ENCODE assay signal across 19 cellular contexts in the genomic region with DNA sequence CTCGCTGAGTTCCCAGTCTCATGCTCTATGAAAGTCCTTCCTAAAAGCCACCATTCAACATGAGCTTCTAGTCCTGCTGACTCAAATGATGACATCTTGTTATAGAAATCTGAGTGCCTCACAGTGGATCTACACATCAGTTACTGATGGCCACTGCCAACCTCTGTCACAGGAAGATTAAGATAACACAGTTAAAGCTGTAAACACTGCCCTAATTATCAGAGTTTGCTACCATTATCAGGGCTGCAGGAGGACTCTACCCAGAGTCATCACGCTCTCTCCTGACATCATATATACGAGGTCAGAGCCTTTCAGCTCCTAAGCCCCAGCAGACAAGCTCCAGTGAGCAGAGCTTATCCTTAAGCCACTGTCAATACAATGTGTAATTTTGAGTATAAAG.
DNase-seq lines count a peak whose midpoint lies in the region; ATAC-seq, FAIRE-seq and TF ChIP-seq lines count a peak whose summit lies in the region.
"Had no signal": no experiment of that assay in that cellular context is flagged by ENCODE, and none has a peak within 500 bp of the region (broad histone marks: within the 10 kb centered on the region; RNA-seq: fewer than 3 reads in every experiment).

No MANE protein-coding gene starts in this region.

- no peak overlapping the region for H3K56ac ChIP-seq in mesendoderm (ENCODE audit: low read length)

- no peak overlapping the region for H2BK120ac ChIP-seq in mesendoderm (ENCODE audit: low read depth, low read length)

- FAIRE-seq in GM19239 (lab: Jason Lieb, UNC): peak; percentile 90
- FAIRE-seq: bronchial epithelial cell, GM12891, keratinocyte had no signal

- CTCF ChIA-PET in CD8-positive, alpha-beta T cell (lab: Charles Lee): interaction anchor here (0.9 to 2.6 kb wide), 13 partner anchors 8 to 189 kb away, joined by 3 to 13 read pairs (median 4); no protein-coding TSS in a partner anchor
- CTCF ChIA-PET in activated B cell treated with CpG ODN at 0.5 μM for 24 hours (lab: Charles Lee): interaction anchor here (0.8 to 1.3 kb wide), 3 partner anchors 16 to 62 kb away, joined by 3 to 4 read pairs (median 3); no protein-coding TSS in a partner anchor

- H3K9me3 ChIP-seq in CD8-positive, alpha-beta T cell (ENCODE audit: low read length): no peaks in the 10 kb centered on the region
- H3K9me3 ChIP-seq: gastroesophageal sphincter, thyroid gland had no signal

- TF ChIP-seq CTCF in CD8-positive, alpha-beta T cell (IDR thresholded peaks at IDR 0.05): no peak
- no peak for TF ChIP-seq CTCF in activated B cell treated with CpG ODN at 0.5 μM for 24 hours (IDR thresholded peaks at IDR 0.05)

- no peak for DNase-seq in CD8-positive, alpha-beta T cell
- DNase-seq in GM19239 (ENCODE audit: insufficient read length, low spot score): no peak
- no peak for DNase-seq in activated B cell treated with CpG ODN at 0.5 μM for 24 hours
- DNase-seq in mesendoderm: peak; percentile 85
- no peak for DNase-seq in occipital lobe (lab: John Stamatoyannopoulos, UW)
- no peak for DNase-seq in activated gamma-delta T cell (lab: John Stamatoyannopoulos, UW)
- DNase-seq: activated effector memory CD4-positive, alpha-beta T cell treated with Interleukin-2 at 50 U/mL for 16 hours; Karpas-422; NCI-H1417; stimulated activated CD4-positive, alpha-beta T cell treated with anti-CD3 and anti-CD28 coated beads, Interleukin-12 subunit alpha, Interleukin-12 subunit beta, amount 100 ng/mL, for 4 hours; thyroid gland had no signal

- no peak overlapping the region for H3K23ac ChIP-seq in mesendoderm (ENCODE audit: low read length)

- no peak overlapping the region for H3K4me3 ChIP-seq in CD8-positive, alpha-beta T cell (ENCODE audit: low read depth, low read length)
- H3K4me3 ChIP-seq in mesendoderm (ENCODE audit: low read length): no peak overlapping the region
- H3K4me3 ChIP-seq: BLaER1, gastroesophageal sphincter, thyroid gland had no signal

- ATAC-seq in CD8-positive, alpha-beta T cell: no peak
- ATAC-seq in activated B cell treated with CpG ODN at 0.5 μM for 24 hours (ENCODE audit: low read depth) (no peak), GM19463 (IDR thresholded peaks at IDR 0.05; ENCODE audit: unreplicated experiment) (no peak)
- ATAC-seq: gastroesophageal sphincter had no signal

- no peak overlapping the region for H4K5ac ChIP-seq in mesendoderm (ENCODE audit: low read length)

- no peak overlapping the region for H2AK5ac ChIP-seq in mesendoderm (ENCODE audit: low read length)

- no peak overlapping the region for H3K27ac ChIP-seq in CD8-positive, alpha-beta T cell (ENCODE audit: low read depth, low read length)
- H3K27ac ChIP-seq in mesendoderm (ENCODE audit: low read depth, low read length): no peak overlapping the region
- H3K27ac ChIP-seq: BLaER1, gastroesophageal sphincter, HL-60, parathyroid adenoma, thyroid gland had no signal

- H3K27me3 ChIP-seq in CD8-positive, alpha-beta T cell (ENCODE audit: insufficient read depth, low read length): no peaks in the 10 kb centered on the region
- no peaks in the 10 kb centered on the region for H3K27me3 ChIP-seq in mesendoderm (ENCODE audit: insufficient read depth, low read length, poor library complexity)
- H3K27me3 ChIP-seq: BLaER1, gastroesophageal sphincter, thyroid gland had no signal

- no peaks in the 10 kb centered on the region for H3K79me2 ChIP-seq in mesendoderm (ENCODE audit: control insufficient read depth, insufficient read depth, low read length)

- POLR2A ChIA-PET in CD8-positive, alpha-beta T cell (lab: Charles Lee): interaction anchor here (1.5 to 2.3 kb wide), 2 partner anchors 10 to 17 kb away, joined by 3 to 9 read pairs; no protein-coding TSS in a partner anchor
- POLR2A ChIA-PET in activated B cell treated with CpG ODN at 0.5 μM for 24 hours (lab: Charles Lee): interaction anchor here (0.9 to 6.0 kb wide), 6 partner anchors 9 to 70 kb away, joined by 3 to 31 read pairs (median 5); no protein-coding TSS in a partner anchor

- H3K4me3 Mint-ChIP-seq in CD8-positive, alpha-beta T cell: peak overlapping the region; percentile 12
- no peak overlapping the region for H3K4me3 Mint-ChIP-seq in activated B cell treated with CpG ODN at 0.5 μM for 24 hours

- no peak overlapping the region for H3K4me2 ChIP-seq in mesendoderm (ENCODE audit: low read length)
- H3K4me2 ChIP-seq: BLaER1 had no signal

- H3K4me1 ChIP-seq in CD8-positive, alpha-beta T cell (ENCODE audit: insufficient read depth, low read length): peaks cover 49% of the 10 kb centered on the region
- H3K4me1 ChIP-seq in mesendoderm (ENCODE audit: control insufficient read depth, low read depth, low read length): peaks cover 18% of the 10 kb centered on the region

- H3K9ac ChIP-seq in mesendoderm (ENCODE audit: low read length): no peak overlapping the region
- H3K9ac ChIP-seq: BLaER1, parathyroid adenoma had no signal

- H3K36me3 ChIP-seq in CD8-positive, alpha-beta T cell (ENCODE audit: insufficient read depth, low read length): no peaks in the 10 kb centered on the region
- no peaks in the 10 kb centered on the region for H3K36me3 ChIP-seq in mesendoderm (ENCODE audit: control insufficient read depth, insufficient read depth, low read length)
- H3K36me3 ChIP-seq: gastroesophageal sphincter, thyroid gland had no signal

- no CpG with 5 or more reads among the region's 3 CpGs for WGBS in mesendoderm (ENCODE audit: extremely low coverage, insufficient coverage, low lambda C conversion rate)

- no peak overlapping the region for H4K8ac ChIP-seq in mesendoderm (ENCODE audit: low read depth, low read length)

- H3K27me3 Mint-ChIP-seq in CD8-positive, alpha-beta T cell (ENCODE audit: low read depth): no peaks in the 10 kb centered on the region
- no peaks in the 10 kb centered on the region for H3K27me3 Mint-ChIP-seq in activated B cell treated with CpG ODN at 0.5 μM for 24 hours

- no peak overlapping the region for H2BK5ac ChIP-seq in mesendoderm (ENCODE audit: low read length)

- intact Hi-C loops in CD8-positive, alpha-beta T cell (cut with DNase I, micrococcal nuclease): loop anchor here in 1 of 2 experiments (1.0 to 10.0 kb wide), 2 partner anchors 9 to 317 kb away; no protein-coding TSS in a partner anchor
- intact Hi-C loops in activated B cell treated with CpG ODN at 0.5 μM for 24 hours (cut with micrococcal nuclease): no loop called here

- H3K79me1 ChIP-seq in mesendoderm (ENCODE audit: low read length): no peaks in the 10 kb centered on the region

- no peak overlapping the region for H3K4ac ChIP-seq in mesendoderm (ENCODE audit: low read depth, low read length)

- H3K4me1 Mint-ChIP-seq in CD8-positive, alpha-beta T cell (ENCODE audit: low read depth): peaks cover 84% of the 10 kb centered on the region
- H3K4me1 Mint-ChIP-seq in activated B cell treated with CpG ODN at 0.5 μM for 24 hours: peaks cover 78% of the 10 kb centered on the region

- peak overlapping the region; percentile 47 for H3K27ac Mint-ChIP-seq in CD8-positive, alpha-beta T cell
- H3K27ac Mint-ChIP-seq in activated B cell treated with CpG ODN at 0.5 μM for 24 hours: peak overlapping the region; percentile 44

- H3K36me3 Mint-ChIP-seq in CD8-positive, alpha-beta T cell: peaks cover 37% of the 10 kb centered on the region
- H3K36me3 Mint-ChIP-seq in activated B cell treated with CpG ODN at 0.5 μM for 24 hours (ENCODE audit: low read depth): peaks cover 30% of the 10 kb centered on the region

- no peak overlapping the region for H2BK15ac ChIP-seq in mesendoderm (replicated peaks; ENCODE audit: low read depth)

- no peaks in the 10 kb centered on the region for H3K9me3 Mint-ChIP-seq in CD8-positive, alpha-beta T cell
- peaks cover 5% of the 10 kb centered on the region for H3K9me3 Mint-ChIP-seq in activated B cell treated with CpG ODN at 0.5 μM for 24 hours

- H3K18ac ChIP-seq in mesendoderm (ENCODE audit: low read length): no peak overlapping the region
